Comparison of ENCODE assay signal across 8 cellular contexts in genomic region chr5:78361226-78361993, GRCh38. TPM values are rescaled to one million over a fixed set of nuclear protein-coding genes. Genes with fewer than 3 reads are reported as not detected.
DNase-seq lines count a peak whose midpoint lies in the region; ATAC-seq, FAIRE-seq and TF ChIP-seq lines count a peak whose summit lies in the region.

No MANE protein-coding gene starts in this region.

- H3K9me3 ChIP-seq in breast epithelium = no peaks in the 10 kb centered on the region
- H3K9me3 ChIP-seq in skeletal muscle satellite cell (replicated peaks; ENCODE audit: low read length) = no peaks in the 10 kb centered on the region

- H3K4me2 ChIP-seq in skeletal muscle satellite cell (ENCODE audit: low read length) = peak overlapping the region; percentile 87

- TF ChIP-seq CTCF in breast epithelium (IDR thresholded peaks at IDR 0.05) = peak in 1 of 3 donors; percentile 15

- peak; percentile 81 for FAIRE-seq in islet of Langerhans (lab: Jason Lieb, UNC)

- intact Hi-C loops in breast epithelium (cut with DNase I; ENCODE audit: low total_unique reads) = no loop called here

- ATAC-seq in GM21576 (IDR thresholded peaks at IDR 0.05; ENCODE audit: unreplicated experiment) = no peak

- no peak for TF ChIP-seq POLR2A in breast epithelium (IDR thresholded peaks at IDR 0.05)

- no peaks in the 10 kb centered on the region for H3K36me3 ChIP-seq in breast epithelium
- no peaks in the 10 kb centered on the region for H3K36me3 ChIP-seq in skeletal muscle satellite cell (ENCODE audit: insufficient read depth, low read length)

- peak overlapping the region; percentile 93 for H3K9ac ChIP-seq in skeletal muscle satellite cell (ENCODE audit: low read depth, low read length)

- peak; percentile 65 for DNase-seq in ELF-1 (ENCODE audit: low read depth, low spot score)
- peak; percentile 54 for DNase-seq in HuH-7.5 (ENCODE audit: low spot score)
- DNase-seq in OCI-M2 (lab: John Stamatoyannopoulos, UW; ENCODE audit: unreplicated experiment) = peak; percentile 40
- peak in 1 of 2 donors; percentile 51 for DNase-seq in breast epithelium (ENCODE audit: low spot score in 2 of 2)
- DNase-seq in stimulated activated CD4-positive, alpha-beta T cell treated with anti-CD3 and anti-CD28 coated beads, Interleukin-4, amount 100 ng/mL, for 4 hours = no peak

- H3K4me3 ChIP-seq in breast epithelium (peak overlapping the region; percentile 69 to 99 (median 84)), skeletal muscle satellite cell (ENCODE audit: low read length) (peak overlapping the region; percentile 95)

- peak overlapping the region; percentile 94 to 98 for H3K27ac ChIP-seq in breast epithelium

- H3K27me3 ChIP-seq in breast epithelium (no peaks in the 10 kb centered on the region), skeletal muscle satellite cell (ENCODE audit: control insufficient read depth, insufficient read depth, low read length) (no peaks in the 10 kb centered on the region)

- H3K4me1 ChIP-seq in breast epithelium (peaks cover 0 to 12% of the 10 kb centered on the region in 2 donors), skeletal muscle satellite cell (ENCODE audit: control insufficient read depth, insufficient read depth, low read length) (peaks cover 16% of the 10 kb centered on the region)

RNA-seq across cellular contexts. Expression of gene SCAMP1, which starts 1.0 kb away (rescaled TPM):
- 10 to 100 TPM; 31.2 to 52.0 (median 31.8) TPM for total RNA-seq in breast epithelium
- total RNA-seq in skeletal muscle satellite cell (2012; rRNA removed) = 45.4 and 45.9 TPM in 2 replicates

Comparison
In these comparisons a context has a peak if more than half of its experiments do, and no peak if none do; other contexts are left out.
1. DNase-seq: peak in ELF-1 (single experiment), HuH-7.5 (single experiment) and OCI-M2 (single experiment); none in stimulated activated CD4-positive, alpha-beta T cell treated with anti-CD3 and anti-CD28 coated beads, Interleukin-4, amount 100 ng/mL, for 4 hours (0 of 2).